ENCODE assay signal across 1 cellular context in the genomic region with DNA sequence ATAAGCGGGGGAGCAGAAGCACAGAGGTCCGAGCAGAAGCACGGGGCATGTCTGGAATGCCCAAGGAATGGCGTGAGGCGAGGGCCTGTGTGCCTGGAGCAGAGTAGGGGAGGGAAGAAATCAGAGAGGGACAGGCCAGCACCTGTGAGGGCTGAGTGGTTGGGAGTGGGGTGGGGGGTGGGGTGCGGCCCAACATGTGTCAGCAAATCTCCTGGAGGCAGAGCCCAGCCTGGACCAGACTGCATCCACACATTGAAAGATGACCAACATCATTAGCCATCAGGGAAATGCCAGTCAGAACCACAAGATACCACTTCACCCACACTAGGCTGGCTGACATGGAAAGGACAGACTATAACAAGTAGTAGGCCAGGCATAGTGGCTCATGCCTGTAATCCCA.
TF ChIP-seq lines count a peak whose summit lies in the region.

No MANE protein-coding gene starts in this region.

TF ChIP-seq in WTC11, 78 proteins besides CTCF, POLR2A, EP300 and RAD21:
- TF ChIP-seq, protein P1, sequence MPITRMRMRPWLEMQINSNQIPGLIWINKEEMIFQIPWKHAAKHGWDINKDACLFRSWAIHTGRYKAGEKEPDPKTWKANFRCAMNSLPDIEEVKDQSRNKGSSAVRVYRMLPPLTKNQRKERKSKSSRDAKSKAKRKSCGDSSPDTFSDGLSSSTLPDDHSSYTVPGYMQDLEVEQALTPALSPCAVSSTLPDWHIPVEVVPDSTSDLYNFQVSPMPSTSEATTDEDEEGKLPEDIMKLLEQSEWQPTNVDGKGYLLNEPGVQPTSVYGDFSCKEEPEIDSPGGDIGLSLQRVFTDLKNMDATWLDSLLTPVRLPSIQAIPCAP (CRISPR knock-in tag; IDR thresholded peaks at IDR 0.05) = no peak
- no peak for TF ChIP-seq IRF2 (CRISPR knock-in tag; IDR thresholded peaks at IDR 0.05; ENCODE audit: borderline replicate concordance, low read depth)
- no peak for TF ChIP-seq FOXP4 (CRISPR knock-in tag; IDR thresholded peaks at IDR 0.05)
- no peak for TF ChIP-seq GABPB1 (CRISPR knock-in tag; IDR thresholded peaks at IDR 0.05)
- TF ChIP-seq ZNF512 (CRISPR knock-in tag; IDR thresholded peaks at IDR 0.05; ENCODE audit: borderline replicate concordance) = no peak
- no peak for TF ChIP-seq NR1H2 (CRISPR knock-in tag; IDR thresholded peaks at IDR 0.05)
- no peak for TF ChIP-seq AR (CRISPR knock-in tag; IDR thresholded peaks at IDR 0.05)
- TF ChIP-seq HMGA2 (CRISPR knock-in tag; IDR thresholded peaks at IDR 0.05) = no peak
